26 cellular contexts compared by ENCODE assay signal in the genomic region with DNA sequence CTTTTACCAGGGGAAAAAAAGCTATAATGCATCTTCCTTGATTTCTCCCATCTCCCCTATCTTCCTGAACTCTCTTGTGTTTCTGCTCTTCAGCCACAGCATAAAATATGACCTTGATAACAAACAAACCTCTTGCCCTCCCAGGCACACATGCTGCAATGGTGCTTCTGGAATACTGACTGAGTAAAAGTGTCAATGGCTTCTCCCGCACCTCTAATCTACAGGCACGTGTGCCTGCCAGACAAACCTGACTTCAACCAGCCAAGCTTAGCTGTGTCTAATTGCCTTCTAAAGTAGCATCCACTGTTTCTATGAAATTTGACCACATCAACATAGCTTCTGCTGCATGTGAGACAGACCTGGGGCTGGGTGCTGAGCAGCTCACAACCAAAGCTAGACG. TPM values are rescaled to one million over a fixed set of nuclear protein-coding genes. Genes with fewer than 3 reads are reported as not detected.
DNase-seq lines count a peak whose midpoint lies in the region; ATAC-seq, FAIRE-seq and TF ChIP-seq lines count a peak whose summit lies in the region.
"Had no signal": no experiment of that assay in that cellular context is flagged by ENCODE, and none has a peak within 500 bp of the region (broad histone marks: within the 10 kb centered on the region; RNA-seq: fewer than 3 reads in every experiment).

No MANE protein-coding gene starts in this region.

- RAD21 ChIA-PET in GM12878 (lab: Charles Lee; ENCODE audit: unreplicated experiment) = no interaction called here

- SMC1A ChIA-PET in GM12878 (lab: Charles Lee; ENCODE audit: uncharacterized antibody, unreplicated experiment) = interaction anchor here (1.0 to 1.1 kb wide), 2 partner anchors 10 to 298 kb away, joined by 3 read pairs; no protein-coding TSS in a partner anchor

- DNase-seq in Right ventricle myocardium inferior (ENCODE audit: missing footprints) (no peak), left ventricle myocardium inferior (no peak), GM12878 (ENCODE audit: low read depth, low spot score) (no peak), left cardiac atrium (no peak), neural crest cell (ENCODE audit: low read depth, low spot score) (no peak), chondrocyte (ENCODE audit: low spot score) (no peak), G401 (ENCODE audit: low spot score) (no peak)
- DNase-seq: 8988T; ACHN; AML-193; BE2C; CD4-positive, alpha-beta T cell; CD8-positive, alpha-beta memory T cell; DMS 273 treated with DMSO at 0.1 percent for 48 hours; DMS79; EL; GF-D8; GOT3; HFFc6 had no signal

- TF ChIP-seq EP300 in GM12878 (IDR thresholded peaks at IDR 0.05; ENCODE audit: borderline replicate concordance in 1 of 2, control insufficient read depth in 1 of 2, low read depth in 2 of 2, low read length in 2 of 2) = no peak

- H3K36me3 ChIP-seq in left ventricle myocardium inferior = no peaks in the 10 kb centered on the region
- no peaks in the 10 kb centered on the region for H3K36me3 ChIP-seq in GM12878 (ENCODE audit: control insufficient read depth in 2 of 2, insufficient read depth in 2 of 2, low read length in 1 of 2)
- H3K36me3 ChIP-seq: BE2C; BLaER1 treated with 17β-estradiol and CSF1 and Interleukin-3, amounts not matched to agents 10 nM and 100 nM; HAP-1 had no signal

- ATAC-seq in Right ventricle myocardium inferior (peak; percentile 68), GM12878 (peak; percentile 44; the same call in 2 of the 3 replicates), left cardiac atrium (peak; percentile 22 to 42)
- ATAC-seq: A549 had no signal

- in situ Hi-C loops in GM12878 (cut with MboI) = no loop called here
- in situ Hi-C loops in G401 (cut with HindIII; ENCODE audit: low sequenced_read_pairs) = no loop called here

- FAIRE-seq in GM12878 (lab: Jason Lieb, UNC) = no peak
- FAIRE-seq: A549, D721Med, GM12892, H54 had no signal

- no peaks in the 10 kb centered on the region for H3K27me3 ChIP-seq in left ventricle myocardium inferior (ENCODE audit: low read depth)
- H3K27me3 ChIP-seq in GM12878 (replicated peaks in 1 of 2; ENCODE audit: control insufficient read depth in 2 of 2, insufficient read depth in 2 of 2, low read length in 1 of 2) = no peaks in the 10 kb centered on the region
- H3K27me3 ChIP-seq: BLaER1 treated with 17β-estradiol and CSF1 and Interleukin-3, amounts not matched to agents 10 nM and 100 nM had no signal

- H3K4me1 Mint-ChIP-seq in neural crest cell (peaks cover 36% of the 10 kb centered on the region), chondrocyte (ENCODE audit: low read depth) (peaks cover 6% of the 10 kb centered on the region)
- H3K4me1 Mint-ChIP-seq: CD14-positive monocyte; CD8-positive, alpha-beta memory T cell had no signal

- intact Hi-C loops in Right ventricle myocardium inferior (cut with DNase I) (no loop called here), left ventricle myocardium inferior (cut with micrococcal nuclease) (no loop called here), GM12878 (cut with micrococcal nuclease; ENCODE audit: unreplicated experiment) (no loop called here), left cardiac atrium (cut with DNase I) (loop anchor here in 1 of 2 donors (10.0 kb wide), 1 partner anchor 175 kb away; no protein-coding TSS in a partner anchor)

- H2AFZ ChIP-seq in GM12878 (ENCODE audit: control insufficient read depth, low read depth, low read length) = no peak overlapping the region

- H3K9me3 Mint-ChIP-seq in neural crest cell (peaks cover 4% of the 10 kb centered on the region), chondrocyte (ENCODE audit: low read depth) (no peaks in the 10 kb centered on the region)
- H3K9me3 Mint-ChIP-seq: CD4-positive, alpha-beta T cell had no signal

- H3K4me3 Mint-ChIP-seq in neural crest cell (no peak overlapping the region), chondrocyte (ENCODE audit: unreplicated experiment) (no peak overlapping the region)
- H3K4me3 Mint-ChIP-seq: CD14-positive monocyte; CD4-positive, alpha-beta T cell; CD8-positive, alpha-beta memory T cell; HFFc6 had no signal

- no peaks in the 10 kb centered on the region for H4K20me1 ChIP-seq in GM12878 (ENCODE audit: control insufficient read depth, insufficient read depth)
- H4K20me1 ChIP-seq: BLaER1 treated with 17β-estradiol and CSF1 and Interleukin-3, amounts not matched to agents 10 nM and 100 nM had no signal

- WGBS in GM12878 (ENCODE audit: insufficient coverage, insufficient replicate concordance, low lambda C conversion rate, missing lambda C conversion rate) = 44% methylated on average over 3 of the region's 3 CpGs

- H3K4me1 ChIP-seq in left ventricle myocardium inferior (peaks cover 50% of the 10 kb centered on the region), GM12878 (ENCODE audit: control insufficient read depth, insufficient read depth, low read length) (no peaks in the 10 kb centered on the region)
- H3K4me1 ChIP-seq: A549, BE2C, HAP-1 had no signal

- H3K27ac ChIP-seq in left ventricle myocardium inferior (replicated peaks) (no peak overlapping the region), GM12878 (ENCODE audit: control insufficient read depth, insufficient read depth) (no peak overlapping the region)
- H3K27ac ChIP-seq: A549; BLaER1 treated with 17β-estradiol and CSF1 and Interleukin-3, amounts not matched to agents 10 nM and 100 nM had no signal

- peak overlapping the region; percentile 5 for H3K27ac Mint-ChIP-seq in neural crest cell (ENCODE audit: unreplicated experiment)
- H3K27ac Mint-ChIP-seq in chondrocyte (ENCODE audit: unreplicated experiment) = no peak overlapping the region
- H3K27ac Mint-ChIP-seq: CD4-positive, alpha-beta T cell; HFFc6 had no signal

- CTCF ChIA-PET in GM12878 (lab: Yijun Ruan, JAX) = interaction anchor here (0.6 to 1.1 kb wide), 2 partner anchors 385 to 662 kb away, joined by 3 read pairs; no protein-coding TSS in a partner anchor

- no peak overlapping the region for H3K9ac ChIP-seq in GM12878 (ENCODE audit: control insufficient read depth, insufficient read depth, low read length)
- H3K9ac ChIP-seq: BLaER1 treated with 17β-estradiol and CSF1 and Interleukin-3, amounts not matched to agents 10 nM and 100 nM had no signal

- TF ChIP-seq CTCF in left ventricle myocardium inferior (IDR thresholded peaks at IDR 0.05; ENCODE audit: borderline replicate concordance) (no peak), GM12878 (IDR thresholded peaks at IDR 0.05 in 2 of 3, conservative IDR thresholded peaks at IDR 0.05 in 1 of 3; ENCODE audit: control insufficient read depth in 2 of 3, extremely low read depth in 1 of 3, insufficient read depth in 1 of 3, low read depth in 3 of 3, low read length in 3 of 3) (0 out of 6 replicates have a peak, but pooled peaks of 1 of the 3 experiments have one; percentile 3), neural crest cell (conservative IDR thresholded peaks at IDR 0.05) (no peak), chondrocyte (IDR thresholded peaks at IDR 0.05) (no peak)

- no TSS peak for BruUV-seq in GM12878 (replicated peaks; lab: Mats Ljungman, UMichigan)

- POLR2A ChIA-PET in GM12878 (lab: Charles Lee) = no interaction called here

- H3K27me3 Mint-ChIP-seq in neural crest cell (ENCODE audit: low read depth) (no peaks in the 10 kb centered on the region), chondrocyte (ENCODE audit: low read depth) (no peaks in the 10 kb centered on the region)
- H3K27me3 Mint-ChIP-seq: CD4-positive, alpha-beta T cell had no signal

- H3K4me2 ChIP-seq in GM12878 (ENCODE audit: control insufficient read depth, insufficient read depth) = no peak overlapping the region
- H3K4me2 ChIP-seq: A549 had no signal

- H3K79me2 ChIP-seq in GM12878 (ENCODE audit: control insufficient read depth, insufficient read depth, low read length) = no peaks in the 10 kb centered on the region

- 0 out of 2 replicates have a peak, but pooled peaks have one; percentile 3 for TF ChIP-seq RAD21 in GM12878 (IDR thresholded peaks at IDR 0.05; ENCODE audit: insufficient read depth, low read depth, low read length)

- H3K9me3 ChIP-seq in left ventricle myocardium inferior (replicated peaks) (no peaks in the 10 kb centered on the region), GM12878 (replicated peaks; ENCODE audit: control insufficient read depth, insufficient read depth, low read length) (no peaks in the 10 kb centered on the region)
- H3K9me3 ChIP-seq: A549; BE2C; BLaER1 treated with 17β-estradiol and CSF1 and Interleukin-3, amounts not matched to agents 10 nM and 100 nM; HAP-1 had no signal

- TF ChIP-seq POLR2A in GM12878 (IDR thresholded peaks at IDR 0.05; ENCODE audit: low read depth, low read length) = no peak

- H3K36me3 Mint-ChIP-seq in neural crest cell (ENCODE audit: low read depth) (no peaks in the 10 kb centered on the region), chondrocyte (ENCODE audit: low read depth) (no peaks in the 10 kb centered on the region)
- H3K36me3 Mint-ChIP-seq: CD14-positive monocyte; CD8-positive, alpha-beta memory T cell had no signal

- no peak overlapping the region for H3K4me3 ChIP-seq in left ventricle myocardium inferior
- no peak overlapping the region for H3K4me3 ChIP-seq in GM12878
- H3K4me3 ChIP-seq: A549; BLaER1 treated with 17β-estradiol and CSF1 and Interleukin-3, amounts not matched to agents 10 nM and 100 nM; HAP-1 had no signal

TF ChIP-seq in GM12878, 131 proteins besides CTCF, POLR2A, EP300 and RAD21 (continues in another document):
- TF ChIP-seq TBL1XR1 (IDR thresholded peaks at IDR 0.05; ENCODE audit: low read depth, low read length) = no peak
- no peak for TF ChIP-seq RCOR1 (conservative IDR thresholded peaks at IDR 0.05; ENCODE audit: low read depth, low read length)
- TF ChIP-seq JUNB (IDR thresholded peaks at IDR 0.05) = no peak
- TF ChIP-seq DPF2 (IDR thresholded peaks at IDR 0.05) = no peak

RNA-seq across cellular contexts. Expression of gene OPCML, which starts 12.7 kb away (rescaled TPM):
- total RNA-seq in Right ventricle myocardium inferior (0.05 TPM), left ventricle myocardium inferior (0.63 TPM), GM12878 (2014; rRNA removed) (not detected in 2 replicates), GM12878 (2014; rRNA removed; fragmentation: Illumina TruSeq; extraction: Trizol) (not detected in 2 replicates), GM12878 (2021) (not detected in 2 replicates), left cardiac atrium (under 1 TPM in 1 of 2 donors, not detected in 1; 0.76 TPM), neural crest cell (0.91 and 1.2 TPM in 2 replicates), chondrocyte (0.73 to 3.3 TPM (median 2.7 TPM) in 3 replicates)
- not detected in 2 replicates for total RNA-seq in GM12878 (2013; cell fraction: nucleolus; rRNA removed)
- not detected for polyA plus RNA-seq in GM12878 (2011; ENCODE audit: low read depth)
- polyA plus RNA-seq in GM12878 (2011; rRNA removed) (0.81 and 0.84 TPM in 2 replicates), GM12878 (2014; fragmentation: Illumina TruSeq; extraction: Trizol) (not detected in 2 replicates), GM12878 (2014; fragmentation: Nextera tagmentation; extraction: Ambion mirVana) (not detected), GM12878 (2014; rRNA removed) (not detected in 2 replicates), GM12878 (2016; fragmentation: Nextera tagmentation; extraction: Ambion mirVana) (not detected)
- polyA plus RNA-seq in GM12878 (2011; cell fraction: cytosol; rRNA removed) = 0.69 and 3.2 TPM in 2 replicates
- polyA plus RNA-seq in GM12878 (2011; cell fraction: nucleus; rRNA removed) = 1.8 and 2.5 TPM in 2 replicates
- polyA plus RNA-seq in GM12878 (2012) = not detected in 2 replicates
- polyA minus RNA-seq in GM12878 (2011; rRNA and poly(A)+ RNA removed) = 0.36 and 3.7 TPM in 2 replicates
- not detected in 2 replicates for polyA minus RNA-seq in GM12878 (2011; cell fraction: cytosol; rRNA and poly(A)+ RNA removed)
- 1.5 and 6.4 TPM in 2 replicates for polyA minus RNA-seq in GM12878 (2011; cell fraction: nucleus; rRNA and poly(A)+ RNA removed)
- total RNA-seq in G401 (2014; rRNA removed; shearing (Covaris generic)) = not detected in 2 replicates
- total RNA-seq: CD4-positive, alpha-beta T cell; CD8-positive, alpha-beta memory T cell had no signal
- polyA plus RNA-seq: A549; CD14-positive monocyte; CD8-positive, alpha-beta memory T cell had no signal
